19 cellular contexts compared by ENCODE assay signal in the genomic region with DNA sequence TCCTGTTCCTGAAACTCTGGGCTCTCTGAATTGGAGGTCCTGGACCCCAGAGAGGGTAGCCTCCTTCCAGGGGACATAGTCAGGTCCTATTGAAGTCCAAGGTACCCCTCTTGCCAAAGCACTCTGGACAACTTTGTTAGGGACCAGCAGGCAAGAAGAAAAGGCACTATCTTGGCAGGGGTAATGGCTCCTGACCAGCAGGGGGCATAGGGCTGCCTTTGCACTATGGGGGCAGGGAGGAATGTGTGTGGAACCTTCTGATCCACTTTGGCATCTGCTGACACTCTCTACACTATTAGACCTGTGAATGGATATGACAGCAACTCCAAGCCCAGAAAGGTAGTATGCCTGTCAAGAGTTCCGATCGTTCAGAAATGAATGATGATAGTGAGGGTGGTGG.
DNase-seq lines count a peak whose midpoint lies in the region; ATAC-seq and TF ChIP-seq lines count a peak whose summit lies in the region.
"Had no signal": no experiment of that assay in that cellular context is flagged by ENCODE, and none has a peak within 500 bp of the region (broad histone marks: within the 10 kb centered on the region; RNA-seq: fewer than 3 reads in every experiment).

No MANE protein-coding gene starts in this region.

- peaks cover 3% of the 10 kb centered on the region for H3K27me3 Mint-ChIP-seq in activated naive CD4-positive, alpha-beta T cell treated with anti-CD3 and anti-CD28 coated beads, Interleukin-2, amount 10 ng/mL, durations not matched to agents 7 days and 5 days
- no peaks in the 10 kb centered on the region for H3K27me3 Mint-ChIP-seq in type B pancreatic cell
- H3K27me3 Mint-ChIP-seq: T-cell had no signal

- H3K27ac ChIP-seq in Karpas-422 (ENCODE audit: low read length): no peak overlapping the region
- H3K27ac ChIP-seq: breast epithelium, RWPE1, stomach had no signal

- H3K27ac Mint-ChIP-seq in activated naive CD4-positive, alpha-beta T cell treated with anti-CD3 and anti-CD28 coated beads, Interleukin-2, amount 10 ng/mL, durations not matched to agents 7 days and 5 days: no peak overlapping the region
- no peak overlapping the region for H3K27ac Mint-ChIP-seq in type B pancreatic cell
- H3K27ac Mint-ChIP-seq: activated naive CD8-positive, alpha-beta T cell treated with anti-CD3 and anti-CD28 coated beads, Interleukin-2, amount 10 ng/mL, durations not matched to agents 7 days and 5 days; naive thymus-derived CD4-positive, alpha-beta T cell; T-cell had no signal

- H3K4me2 ChIP-seq in Karpas-422 (ENCODE audit: low read depth, low read length, poor library complexity, severe bottlenecking): no peak overlapping the region

- H3K36me3 ChIP-seq in Karpas-422 (ENCODE audit: insufficient read depth, low read length): no peaks in the 10 kb centered on the region
- H3K36me3 ChIP-seq: breast epithelium, MG63, stomach had no signal

- in situ Hi-C loops in GM13976 (cut with MboI; ENCODE audit: low sequenced_read_pairs, unreplicated experiment): no loop called here

- CTCF ChIA-PET in activated naive CD4-positive, alpha-beta T cell treated with anti-CD3 and anti-CD28 coated beads, Interleukin-2, amount 10 ng/mL, durations not matched to agents 7 days and 5 days (lab: Charles Lee): interaction anchor here (1.0 kb wide), 1 partner anchor 130 kb away, joined by 3 read pairs; no protein-coding TSS in a partner anchor

- no peak for ATAC-seq in GM21367 (IDR thresholded peaks at IDR 0.05; ENCODE audit: unreplicated experiment)
- ATAC-seq: naive thymus-derived CD4-positive, alpha-beta T cell; T-cell had no signal

- H3K79me2 ChIP-seq in Karpas-422 (ENCODE audit: low read length): no peaks in the 10 kb centered on the region

- no peaks in the 10 kb centered on the region for H4K20me1 ChIP-seq in Karpas-422 (ENCODE audit: insufficient read depth, low read depth, low read length)

- no peaks in the 10 kb centered on the region for H3K9me3 Mint-ChIP-seq in activated naive CD4-positive, alpha-beta T cell treated with anti-CD3 and anti-CD28 coated beads, Interleukin-2, amount 10 ng/mL, durations not matched to agents 7 days and 5 days
- no peaks in the 10 kb centered on the region for H3K9me3 Mint-ChIP-seq in type B pancreatic cell
- H3K9me3 Mint-ChIP-seq: activated naive CD8-positive, alpha-beta T cell treated with anti-CD3 and anti-CD28 coated beads, Interleukin-2, amount 10 ng/mL, durations not matched to agents 7 days and 5 days; naive thymus-derived CD4-positive, alpha-beta T cell; T-cell had no signal

- H3K27me3 ChIP-seq in Karpas-422 (ENCODE audit: low read length): no peaks in the 10 kb centered on the region
- H3K27me3 ChIP-seq: breast epithelium, MG63, stomach had no signal

- no peak overlapping the region for H3K4me3 Mint-ChIP-seq in activated naive CD4-positive, alpha-beta T cell treated with anti-CD3 and anti-CD28 coated beads, Interleukin-2, amount 10 ng/mL, durations not matched to agents 7 days and 5 days
- H3K4me3 Mint-ChIP-seq in type B pancreatic cell: no peak overlapping the region
- H3K4me3 Mint-ChIP-seq: activated naive CD8-positive, alpha-beta T cell treated with anti-CD3 and anti-CD28 coated beads, Interleukin-2, amount 10 ng/mL, durations not matched to agents 7 days and 5 days; naive thymus-derived CD4-positive, alpha-beta T cell; T-cell had no signal

- peak; percentile 25 for DNase-seq in activated naive CD4-positive, alpha-beta T cell treated with anti-CD3 and anti-CD28 coated beads, Interleukin-2, amount 10 ng/mL, durations not matched to agents 7 days and 5 days
- no peak for DNase-seq in activated naive CD4-positive, alpha-beta T cell treated with Interleukin-2 at 50 U/mL for 16 hours
- DNase-seq in Karpas-422 (peak; percentile 73), choroid plexus epithelial cell (ENCODE audit: low read depth) (no peak), type B pancreatic cell (ENCODE audit: extremely low spot score, unreplicated experiment) (no peak), DMS153 (lab: John Stamatoyannopoulos, UW) (no peak), GM13976 (ENCODE audit: low spot score) (no peak)
- DNase-seq: activated naive CD8-positive, alpha-beta T cell treated with anti-CD3 and anti-CD28 coated beads, Interleukin-2, amount 10 ng/mL, durations not matched to agents 7 days and 5 days; effector CD8-positive, alpha-beta T cell; GOT3; MG63; naive thymus-derived CD4-positive, alpha-beta T cell; NCI-H2081 treated with DMSO at 0.1 percent for 48 hours; NCI-H526 treated with DMSO at 0.1 percent for 48 hours; stomach; T-cell had no signal

- H3K9me3 ChIP-seq in Karpas-422 (ENCODE audit: low read length): no peaks in the 10 kb centered on the region
- H3K9me3 ChIP-seq: breast epithelium, MG63, stomach had no signal

- H2AFZ ChIP-seq in Karpas-422 (ENCODE audit: low read length): no peak overlapping the region

- H3K4me1 Mint-ChIP-seq in activated naive CD4-positive, alpha-beta T cell treated with anti-CD3 and anti-CD28 coated beads, Interleukin-2, amount 10 ng/mL, durations not matched to agents 7 days and 5 days: no peaks in the 10 kb centered on the region
- H3K4me1 Mint-ChIP-seq in type B pancreatic cell (ENCODE audit: unreplicated experiment): peaks cover 6% of the 10 kb centered on the region
- H3K4me1 Mint-ChIP-seq: activated naive CD8-positive, alpha-beta T cell treated with anti-CD3 and anti-CD28 coated beads, Interleukin-2, amount 10 ng/mL, durations not matched to agents 7 days and 5 days; T-cell had no signal

- TF ChIP-seq CTCF in choroid plexus epithelial cell (conservative IDR thresholded peaks at IDR 0.05; ENCODE audit: low read depth, low read length): peak; percentile 23
- TF ChIP-seq CTCF in type B pancreatic cell (conservative IDR thresholded peaks at IDR 0.05): peak; percentile 19
- TF ChIP-seq CTCF in GM13976 (IDR thresholded peaks at IDR 0.05; ENCODE audit: borderline replicate concordance, control extremely low read depth, extremely low read depth, insufficient read depth, missing control alignments): no peak

- no peaks in the 10 kb centered on the region for H3K4me1 ChIP-seq in Karpas-422 (ENCODE audit: low read length)
- H3K4me1 ChIP-seq: breast epithelium, stomach had no signal

- H3K36me3 Mint-ChIP-seq in activated naive CD4-positive, alpha-beta T cell treated with anti-CD3 and anti-CD28 coated beads, Interleukin-2, amount 10 ng/mL, durations not matched to agents 7 days and 5 days: no peaks in the 10 kb centered on the region
- no peaks in the 10 kb centered on the region for H3K36me3 Mint-ChIP-seq in type B pancreatic cell
- H3K36me3 Mint-ChIP-seq: activated naive CD8-positive, alpha-beta T cell treated with anti-CD3 and anti-CD28 coated beads, Interleukin-2, amount 10 ng/mL, durations not matched to agents 7 days and 5 days; naive thymus-derived CD4-positive, alpha-beta T cell; T-cell had no signal

- H3K9me2 ChIP-seq in Karpas-422 (replicated peaks; ENCODE audit: insufficient read depth, low read length): no peaks in the 10 kb centered on the region

- no peak overlapping the region for H3K9ac ChIP-seq in Karpas-422 (ENCODE audit: low read length)

- H3K4me3 ChIP-seq in Karpas-422 (ENCODE audit: low read length) (no peak overlapping the region), choroid plexus epithelial cell (ENCODE audit: low read depth, low read length) (no peak overlapping the region)
- H3K4me3 ChIP-seq: breast epithelium, MG63, stomach had no signal

Comparison
In these comparisons a context has a peak if more than half of its experiments do, and no peak if none do; other contexts are left out.
1. DNase-seq: peak in activated naive CD4-positive, alpha-beta T cell treated with anti-CD3 and anti-CD28 coated beads, Interleukin-2, amount 10 ng/mL, durations not matched to agents 7 days and 5 days (single experiment) and Karpas-422 (single experiment); none in activated naive CD4-positive, alpha-beta T cell treated with Interleukin-2 at 50 U/mL for 16 hours (single experiment), choroid plexus epithelial cell (single experiment), type B pancreatic cell (single experiment), DMS153 (single experiment) and GM13976 (single experiment).